Comparison of ENCODE assay signal across 1 cellular context in the genomic region with DNA sequence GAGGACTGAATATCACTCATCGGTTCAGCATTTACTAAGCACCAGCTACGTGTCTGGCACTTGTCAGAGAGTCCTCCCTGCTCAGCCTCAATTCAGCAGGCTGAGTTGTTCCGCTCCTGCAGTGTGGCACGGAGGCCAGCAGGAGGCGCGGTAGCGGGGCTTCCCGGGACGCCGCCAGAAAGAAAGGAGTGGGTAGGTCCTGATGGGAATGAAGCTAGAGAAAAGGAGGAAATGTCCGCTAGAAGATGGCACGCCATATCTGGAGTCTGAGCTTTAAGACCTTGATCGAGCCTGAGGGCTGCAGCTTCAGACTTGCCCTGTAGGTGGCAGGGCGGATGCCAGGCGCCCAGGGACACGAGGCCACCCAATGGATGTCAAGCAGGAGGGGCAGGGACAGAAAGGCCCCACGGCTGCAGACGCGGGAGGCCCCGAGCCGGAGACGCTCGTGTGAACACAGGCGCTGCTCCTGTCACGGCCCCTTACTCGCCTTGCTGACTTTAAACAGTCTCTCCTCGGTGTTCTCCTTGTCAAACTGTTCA.
TF ChIP-seq lines count a peak whose summit lies in the region.

No MANE protein-coding gene starts in this region.

TF ChIP-seq in H1, 55 proteins besides CTCF, POLR2A, EP300 and RAD21:
- TF ChIP-seq KDM1A (IDR thresholded peaks at IDR 0.05; ENCODE audit: borderline replicate concordance, low read length) (peak; percentile 57), SP1 (IDR thresholded peaks at IDR 0.05; ENCODE audit: low read depth, low read length) (0 out of 2 replicates have a peak, but pooled peaks have one; percentile 3), SRF (IDR thresholded peaks at IDR 0.05; ENCODE audit: low read depth, low read length) (peak; percentile 49; the same call in 1 of the 2 replicates), PHF8 (conservative IDR thresholded peaks at IDR 0.05; ENCODE audit: low read depth, low read length) (0 out of 2 replicates have a peak, but pooled peaks have one; percentile 11), NRF1 (IDR thresholded peaks at IDR 0.05; ENCODE audit: low read depth, low read length) (no peak), SAP30 (IDR thresholded peaks at IDR 0.05; ENCODE audit: insufficient read depth, insufficient replicate concordance, low read length) (no peak), YY1 (IDR thresholded peaks at IDR 0.05; ENCODE audit: low read depth, low read length) (peak; percentile 84), SP4 (IDR thresholded peaks at IDR 0.05; ENCODE audit: low read length) (0 out of 2 replicates have a peak, but pooled peaks have one; percentile 66), SIN3A (conservative IDR thresholded peaks at IDR 0.05 in 1 of 2, IDR thresholded peaks at IDR 0.05 in 1 of 2; ENCODE audit: low read depth in 1 of 2, low read length in 2 of 2) (peak in 1 of 2 experiments; percentile 62; a peak in 1 of 4 replicates), HDAC2 (IDR thresholded peaks at IDR 0.05; ENCODE audit: borderline replicate concordance in 1 of 2, low read depth in 2 of 2, low read length in 2 of 2) (peak in 1 of 2 experiments; percentile 73; a peak in 1 of 4 replicates)
- TF ChIP-seq, protein P1, sequence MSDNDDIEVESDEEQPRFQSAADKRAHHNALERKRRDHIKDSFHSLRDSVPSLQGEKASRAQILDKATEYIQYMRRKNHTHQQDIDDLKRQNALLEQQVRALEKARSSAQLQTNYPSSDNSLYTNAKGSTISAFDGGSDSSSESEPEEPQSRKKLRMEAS (IDR thresholded peaks at IDR 0.05) = peak; percentile 97
- TF ChIP-seq, protein P2, sequence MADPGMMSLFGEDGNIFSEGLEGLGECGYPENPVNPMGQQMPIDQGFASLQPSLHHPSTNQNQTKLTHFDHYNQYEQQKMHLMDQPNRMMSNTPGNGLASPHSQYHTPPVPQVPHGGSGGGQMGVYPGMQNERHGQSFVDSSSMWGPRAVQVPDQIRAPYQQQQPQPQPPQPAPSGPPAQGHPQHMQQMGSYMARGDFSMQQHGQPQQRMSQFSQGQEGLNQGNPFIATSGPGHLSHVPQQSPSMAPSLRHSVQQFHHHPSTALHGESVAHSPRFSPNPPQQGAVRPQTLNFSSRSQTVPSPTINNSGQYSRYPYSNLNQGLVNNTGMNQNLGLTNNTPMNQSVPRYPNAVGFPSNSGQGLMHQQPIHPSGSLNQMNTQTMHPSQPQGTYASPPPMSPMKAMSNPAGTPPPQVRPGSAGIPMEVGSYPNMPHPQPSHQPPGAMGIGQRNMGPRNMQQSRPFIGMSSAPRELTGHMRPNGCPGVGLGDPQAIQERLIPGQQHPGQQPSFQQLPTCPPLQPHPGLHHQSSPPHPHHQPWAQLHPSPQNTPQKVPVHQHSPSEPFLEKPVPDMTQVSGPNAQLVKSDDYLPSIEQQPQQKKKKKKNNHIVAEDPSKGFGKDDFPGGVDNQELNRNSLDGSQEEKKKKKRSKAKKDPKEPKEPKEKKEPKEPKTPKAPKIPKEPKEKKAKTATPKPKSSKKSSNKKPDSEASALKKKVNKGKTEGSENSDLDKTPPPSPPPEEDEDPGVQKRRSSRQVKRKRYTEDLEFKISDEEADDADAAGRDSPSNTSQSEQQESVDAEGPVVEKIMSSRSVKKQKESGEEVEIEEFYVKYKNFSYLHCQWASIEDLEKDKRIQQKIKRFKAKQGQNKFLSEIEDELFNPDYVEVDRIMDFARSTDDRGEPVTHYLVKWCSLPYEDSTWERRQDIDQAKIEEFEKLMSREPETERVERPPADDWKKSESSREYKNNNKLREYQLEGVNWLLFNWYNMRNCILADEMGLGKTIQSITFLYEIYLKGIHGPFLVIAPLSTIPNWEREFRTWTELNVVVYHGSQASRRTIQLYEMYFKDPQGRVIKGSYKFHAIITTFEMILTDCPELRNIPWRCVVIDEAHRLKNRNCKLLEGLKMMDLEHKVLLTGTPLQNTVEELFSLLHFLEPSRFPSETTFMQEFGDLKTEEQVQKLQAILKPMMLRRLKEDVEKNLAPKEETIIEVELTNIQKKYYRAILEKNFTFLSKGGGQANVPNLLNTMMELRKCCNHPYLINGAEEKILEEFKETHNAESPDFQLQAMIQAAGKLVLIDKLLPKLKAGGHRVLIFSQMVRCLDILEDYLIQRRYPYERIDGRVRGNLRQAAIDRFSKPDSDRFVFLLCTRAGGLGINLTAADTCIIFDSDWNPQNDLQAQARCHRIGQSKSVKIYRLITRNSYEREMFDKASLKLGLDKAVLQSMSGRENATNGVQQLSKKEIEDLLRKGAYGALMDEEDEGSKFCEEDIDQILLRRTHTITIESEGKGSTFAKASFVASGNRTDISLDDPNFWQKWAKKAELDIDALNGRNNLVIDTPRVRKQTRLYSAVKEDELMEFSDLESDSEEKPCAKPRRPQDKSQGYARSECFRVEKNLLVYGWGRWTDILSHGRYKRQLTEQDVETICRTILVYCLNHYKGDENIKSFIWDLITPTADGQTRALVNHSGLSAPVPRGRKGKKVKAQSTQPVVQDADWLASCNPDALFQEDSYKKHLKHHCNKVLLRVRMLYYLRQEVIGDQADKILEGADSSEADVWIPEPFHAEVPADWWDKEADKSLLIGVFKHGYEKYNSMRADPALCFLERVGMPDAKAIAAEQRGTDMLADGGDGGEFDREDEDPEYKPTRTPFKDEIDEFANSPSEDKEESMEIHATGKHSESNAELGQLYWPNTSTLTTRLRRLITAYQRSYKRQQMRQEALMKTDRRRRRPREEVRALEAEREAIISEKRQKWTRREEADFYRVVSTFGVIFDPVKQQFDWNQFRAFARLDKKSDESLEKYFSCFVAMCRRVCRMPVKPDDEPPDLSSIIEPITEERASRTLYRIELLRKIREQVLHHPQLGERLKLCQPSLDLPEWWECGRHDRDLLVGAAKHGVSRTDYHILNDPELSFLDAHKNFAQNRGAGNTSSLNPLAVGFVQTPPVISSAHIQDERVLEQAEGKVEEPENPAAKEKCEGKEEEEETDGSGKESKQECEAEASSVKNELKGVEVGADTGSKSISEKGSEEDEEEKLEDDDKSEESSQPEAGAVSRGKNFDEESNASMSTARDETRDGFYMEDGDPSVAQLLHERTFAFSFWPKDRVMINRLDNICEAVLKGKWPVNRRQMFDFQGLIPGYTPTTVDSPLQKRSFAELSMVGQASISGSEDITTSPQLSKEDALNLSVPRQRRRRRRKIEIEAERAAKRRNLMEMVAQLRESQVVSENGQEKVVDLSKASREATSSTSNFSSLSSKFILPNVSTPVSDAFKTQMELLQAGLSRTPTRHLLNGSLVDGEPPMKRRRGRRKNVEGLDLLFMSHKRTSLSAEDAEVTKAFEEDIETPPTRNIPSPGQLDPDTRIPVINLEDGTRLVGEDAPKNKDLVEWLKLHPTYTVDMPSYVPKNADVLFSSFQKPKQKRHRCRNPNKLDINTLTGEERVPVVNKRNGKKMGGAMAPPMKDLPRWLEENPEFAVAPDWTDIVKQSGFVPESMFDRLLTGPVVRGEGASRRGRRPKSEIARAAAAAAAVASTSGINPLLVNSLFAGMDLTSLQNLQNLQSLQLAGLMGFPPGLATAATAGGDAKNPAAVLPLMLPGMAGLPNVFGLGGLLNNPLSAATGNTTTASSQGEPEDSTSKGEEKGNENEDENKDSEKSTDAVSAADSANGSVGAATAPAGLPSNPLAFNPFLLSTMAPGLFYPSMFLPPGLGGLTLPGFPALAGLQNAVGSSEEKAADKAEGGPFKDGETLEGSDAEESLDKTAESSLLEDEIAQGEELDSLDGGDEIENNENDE (IDR thresholded peaks at IDR 0.05; ENCODE audit: insufficient replicate concordance, low read length) = no peak
- TF ChIP-seq, protein P3, sequence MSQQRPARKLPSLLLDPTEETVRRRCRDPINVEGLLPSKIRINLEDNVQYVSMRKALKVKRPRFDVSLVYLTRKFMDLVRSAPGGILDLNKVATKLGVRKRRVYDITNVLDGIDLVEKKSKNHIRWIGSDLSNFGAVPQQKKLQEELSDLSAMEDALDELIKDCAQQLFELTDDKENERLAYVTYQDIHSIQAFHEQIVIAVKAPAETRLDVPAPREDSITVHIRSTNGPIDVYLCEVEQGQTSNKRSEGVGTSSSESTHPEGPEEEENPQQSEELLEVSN (IDR thresholded peaks at IDR 0.05) = peak; percentile 70; the same call in 1 of the 2 replicates
TF ChIP-seq in H1: peak in this region for 10.
